11 cellular contexts compared by ENCODE assay signal in genomic region chr12:118645219-118645618, GRCh38.
A peak's percentile ranks its signal among the peaks of the same experiment; 100 is the strongest.
DNase-seq lines count a peak whose midpoint lies in the region; ATAC-seq and TF ChIP-seq lines count a peak whose summit lies in the region.
"Had no signal": no experiment of that assay in that cellular context is flagged by ENCODE, and none has a peak within 500 bp of the region (broad histone marks: within the 10 kb centered on the region; RNA-seq: fewer than 3 reads in every experiment).

No MANE protein-coding gene starts in this region.

- no peak for TF ChIP-seq CTCF in endothelial cell (IDR thresholded peaks at IDR 0.05; ENCODE audit: unreplicated experiment)
- TF ChIP-seq CTCF in foreskin fibroblast (IDR thresholded peaks at IDR 0.05; ENCODE audit: low read depth, low read length), result no peak

- H3K27ac Mint-ChIP-seq in endothelial cell (ENCODE audit: unreplicated experiment), result no peak overlapping the region
- no peak overlapping the region for H3K27ac Mint-ChIP-seq in activated CD8-positive, alpha-beta memory T cell treated with anti-CD3 and anti-CD28 coated beads, Interleukin-2, amount 10 ng/mL, durations not matched to agents 7 days and 5 days
- H3K27ac Mint-ChIP-seq: CD4-positive, alpha-beta T cell had no signal

- no peak overlapping the region for H3K4me3 ChIP-seq in foreskin fibroblast (ENCODE audit: low read depth in 1 of 2, low read length in 2 of 2)
- H3K4me3 ChIP-seq: thoracic aorta had no signal

- H3K36me3 Mint-ChIP-seq in endothelial cell (ENCODE audit: low read depth, unreplicated experiment), result no peaks in the 10 kb centered on the region
- H3K36me3 Mint-ChIP-seq in activated CD8-positive, alpha-beta memory T cell treated with anti-CD3 and anti-CD28 coated beads, Interleukin-2, amount 10 ng/mL, durations not matched to agents 7 days and 5 days, result no peaks in the 10 kb centered on the region

- H3K9me3 Mint-ChIP-seq in endothelial cell (ENCODE audit: unreplicated experiment), result no peaks in the 10 kb centered on the region
- no peaks in the 10 kb centered on the region for H3K9me3 Mint-ChIP-seq in activated CD8-positive, alpha-beta memory T cell treated with anti-CD3 and anti-CD28 coated beads, Interleukin-2, amount 10 ng/mL, durations not matched to agents 7 days and 5 days (ENCODE audit: low read depth)

- no peaks in the 10 kb centered on the region for H3K27me3 Mint-ChIP-seq in endothelial cell (ENCODE audit: unreplicated experiment)
- no peaks in the 10 kb centered on the region for H3K27me3 Mint-ChIP-seq in activated CD8-positive, alpha-beta memory T cell treated with anti-CD3 and anti-CD28 coated beads, Interleukin-2, amount 10 ng/mL, durations not matched to agents 7 days and 5 days
- H3K27me3 Mint-ChIP-seq: CD4-positive, alpha-beta T cell had no signal

- CTCF ChIA-PET in activated CD8-positive, alpha-beta memory T cell treated with anti-CD3 and anti-CD28 coated beads, Interleukin-2, amount 10 ng/mL, durations not matched to agents 7 days and 5 days (lab: Charles Lee), result no interaction called here

- H3K4me1 Mint-ChIP-seq in endothelial cell (ENCODE audit: unreplicated experiment), result no peaks in the 10 kb centered on the region
- H3K4me1 Mint-ChIP-seq in activated CD8-positive, alpha-beta memory T cell treated with anti-CD3 and anti-CD28 coated beads, Interleukin-2, amount 10 ng/mL, durations not matched to agents 7 days and 5 days, result no peaks in the 10 kb centered on the region

- no peak overlapping the region for H3K4me3 Mint-ChIP-seq in endothelial cell (ENCODE audit: unreplicated experiment)
- H3K4me3 Mint-ChIP-seq in activated CD8-positive, alpha-beta memory T cell treated with anti-CD3 and anti-CD28 coated beads, Interleukin-2, amount 10 ng/mL, durations not matched to agents 7 days and 5 days, result no peak overlapping the region
- H3K4me3 Mint-ChIP-seq: CD4-positive, alpha-beta T cell had no signal

- DNase-seq in stimulated activated CD4-positive, alpha-beta T cell treated with anti-CD3 and anti-CD28 coated beads, Interleukin-2, amount 100 ng/mL, for 48 hours, result peak; percentile 0
- DNase-seq in stimulated activated CD4-positive, alpha-beta T cell treated with anti-CD3 and anti-CD28 coated beads, Interleukin-1b, Interleukin-23, amount 100 ng/mL, for 48 hours, result no peak
- DNase-seq in MV-4-11 (lab: John Stamatoyannopoulos, UW) (peak; percentile 61), endothelial cell (ENCODE audit: low spot score) (peak; percentile 40), foreskin fibroblast (no peak)
- DNase-seq in activated CD8-positive, alpha-beta memory T cell treated with anti-CD3 and anti-CD28 coated beads, Interleukin-2, amount 10 ng/mL, durations not matched to agents 7 days and 5 days, result no peak
- DNase-seq: CD4-positive, alpha-beta T cell; NCI-H2029 had no signal

- no peak for ATAC-seq in HG02798 (IDR thresholded peaks at IDR 0.05; ENCODE audit: poor library complexity, unreplicated experiment)
- ATAC-seq in HG02763 (IDR thresholded peaks at IDR 0.05; ENCODE audit: unreplicated experiment), result no peak
- no peak for ATAC-seq in activated CD8-positive, alpha-beta memory T cell treated with anti-CD3 and anti-CD28 coated beads, Interleukin-2, amount 10 ng/mL, durations not matched to agents 7 days and 5 days

Comparison
In these comparisons a context has a peak if more than half of its experiments do, and no peak if none do; other contexts are left out.
1. DNase-seq: peak in stimulated activated CD4-positive, alpha-beta T cell treated with anti-CD3 and anti-CD28 coated beads, Interleukin-2, amount 100 ng/mL, for 48 hours (2 of 2), MV-4-11 (single experiment) and endothelial cell (single experiment); none in stimulated activated CD4-positive, alpha-beta T cell treated with anti-CD3 and anti-CD28 coated beads, Interleukin-1b, Interleukin-23, amount 100 ng/mL, for 48 hours (single experiment), foreskin fibroblast (0 of 2) and activated CD8-positive, alpha-beta memory T cell treated with anti-CD3 and anti-CD28 coated beads, Interleukin-2, amount 10 ng/mL, durations not matched to agents 7 days and 5 days (single experiment).